8 cellular contexts compared by ENCODE assay signal in genomic region chr2:237581751-237582746, GRCh38. TPM values are rescaled to one million over a fixed set of nuclear protein-coding genes. Genes with fewer than 3 reads are reported as not detected.
DNase-seq lines count a peak whose midpoint lies in the region; ATAC-seq and TF ChIP-seq lines count a peak whose summit lies in the region.

No MANE protein-coding gene starts in this region.

- H3K27ac Mint-ChIP-seq in T-cell: no peak overlapping the region

- H3K27me3 Mint-ChIP-seq in T-cell: peaks cover 0 to 3% of the 10 kb centered on the region in 2 donors

- ATAC-seq in T-cell (replicated peaks in 1 of 4) (peak; percentile 48 to 94 (median 67)), left lobe of liver (peak; percentile 86), GM19023 (IDR thresholded peaks at IDR 0.05; ENCODE audit: unreplicated experiment) (no peak), HG03378 (IDR thresholded peaks at IDR 0.05; ENCODE audit: unreplicated experiment) (no peak)

- no peak overlapping the region for H3K4me3 Mint-ChIP-seq in T-cell

- DNase-seq in DMS114 treated with DMSO at 0.1 percent for 48 hours (lab: John Stamatoyannopoulos, UW; ENCODE audit: unreplicated experiment) (peak; percentile 37), T-cell (peak in 29 of 34 experiments; percentile 6 to 69 (median 39)), cerebellar cortex (ENCODE audit: low spot score) (peak; percentile 55), left lobe of liver (ENCODE audit: low spot score) (peak; percentile 92)
- DNase-seq in stimulated activated CD4-positive, alpha-beta T cell treated with anti-CD3 and anti-CD28 coated beads, TNF-alpha, amount 100 ng/mL, for 4 hours (ENCODE audit: low read depth in 3 of 3): peak in 2 of 3 experiments; percentile 19 to 24

- no peaks in the 10 kb centered on the region for H3K9me3 Mint-ChIP-seq in T-cell

- CTCF ChIA-PET in T-cell (lab: Charles Lee): interaction anchor here (0.6 to 1.4 kb wide), 10 partner anchors 10 to 979 kb away, joined by 3 to 10 read pairs (median 3); no protein-coding TSS in a partner anchor

- no peak for TF ChIP-seq EP300 in Ishikawa (IDR thresholded peaks at IDR 0.05; ENCODE audit: borderline replicate concordance)

- H3K4me1 Mint-ChIP-seq in T-cell: peaks cover 0 to 3% (median 3%) of the 10 kb centered on the region in 3 donors

- no peaks in the 10 kb centered on the region for H3K36me3 Mint-ChIP-seq in T-cell

- TF ChIP-seq RAD21 in Ishikawa (IDR thresholded peaks at IDR 0.05; ENCODE audit: low read depth): peak; percentile 45; the same call in 1 of the 2 replicates

- POLR2A ChIA-PET in T-cell (lab: Charles Lee): interaction anchor here in 1 of 2 donors (0.6 kb wide), 2 partner anchors 63 to 481 kb away, joined by 3 to 6 read pairs; no protein-coding TSS in a partner anchor

TF ChIP-seq in Ishikawa, 13 proteins besides CTCF, POLR2A, EP300 and RAD21:
- peak; percentile 22; the same call in 1 of the 2 replicates for TF ChIP-seq EGR1 (IDR thresholded peaks at IDR 0.05)
- no peak for TF ChIP-seq FOXM1 (IDR thresholded peaks at IDR 0.05; ENCODE audit: borderline replicate concordance, low read depth)

RNA-seq across cellular contexts. Expression of gene RAB17, which starts 8.5 kb away (rescaled TPM):
- total RNA-seq in T-cell: under 1 TPM in 3 of 5 donors, not detected in 2; 0.32 to 0.73 (median 0.62) TPM
- 88.5 TPM for total RNA-seq in left lobe of liver

RNA-seq across cellular contexts. Expression of gene PRLH, which starts 15.7 kb away (rescaled TPM):
- total RNA-seq in T-cell (not detected), left lobe of liver (not detected)

RNA-seq across cellular contexts. Expression of gene LRRFIP1, which starts 45.3 kb away (rescaled TPM):
- total RNA-seq in T-cell: 100 to 1,000 TPM; 105 to 170 (median 128) TPM
- 33.6 TPM for total RNA-seq in left lobe of liver

Comparison
In these comparisons a context has a peak if more than half of its experiments do, and no peak if none do; other contexts are left out.
1. DNase-seq: peak in every context shown above with its lines; median percentile 92 in left lobe of liver; 55 in cerebellar cortex; 39 in T-cell; 37 in DMS114 treated with DMSO at 0.1 percent for 48 hours; 22 in stimulated activated CD4-positive, alpha-beta T cell treated with anti-CD3 and anti-CD28 coated beads, TNF-alpha, amount 100 ng/mL, for 4 hours.
2. ATAC-seq: peak in T-cell (4 of 4) and left lobe of liver (single experiment); none in GM19023 (single experiment) and HG03378 (single experiment).
3. RNA of gene RAB17, which starts 8.5 kb away (total RNA-seq): 88.5 TPM in left lobe of liver (single experiment); 0.32 to 0.73 TPM in T-cell; every median in the first group is over 10 times any median in the second.